ENCODE assay signal across 11 cellular contexts in the genomic region with DNA sequence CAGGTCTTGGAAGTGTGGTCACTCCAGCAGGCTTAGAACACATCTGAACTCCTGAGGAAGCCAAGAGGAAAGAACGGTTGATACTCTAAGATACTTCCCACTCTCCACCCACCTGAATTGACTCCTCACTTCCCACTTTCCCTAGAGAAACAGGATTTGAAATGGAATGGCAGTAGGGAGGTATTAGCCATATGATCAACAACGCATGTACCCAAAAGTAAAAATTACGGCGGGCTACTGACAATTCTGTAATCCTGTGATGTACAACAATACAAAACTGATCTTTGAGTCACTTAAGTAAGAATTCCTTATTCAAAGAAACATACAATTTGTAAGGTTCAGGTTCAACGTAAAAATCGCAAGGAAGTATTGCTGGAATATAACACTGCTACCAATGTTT. TPM values are rescaled to one million over a fixed set of nuclear protein-coding genes. Genes with fewer than 3 reads are reported as not detected.
DNase-seq lines count a peak whose midpoint lies in the region; ATAC-seq, FAIRE-seq and TF ChIP-seq lines count a peak whose summit lies in the region.
"Had no signal": no experiment of that assay in that cellular context is flagged by ENCODE, and none has a peak within 500 bp of the region (broad histone marks: within the 10 kb centered on the region; RNA-seq: fewer than 3 reads in every experiment).

No MANE protein-coding gene starts in this region.

- no peak overlapping the region for H2BK120ac ChIP-seq in IMR-90 (ENCODE audit: low read depth, low read length)

- H3K56ac ChIP-seq in IMR-90 (ENCODE audit: extremely low read depth, insufficient read depth, low read length): no peak overlapping the region

- TF ChIP-seq CTCF in IMR-90 (conservative IDR thresholded peaks at IDR 0.05; ENCODE audit: low read depth, low read length): no peak
- TF ChIP-seq CTCF in chondrocyte (IDR thresholded peaks at IDR 0.05): no peak
- no peak for TF ChIP-seq CTCF in HepG2 (CRISPR knock-in tag; IDR thresholded peaks at IDR 0.05)
- no peak for TF ChIP-seq CTCF in mucosa of descending colon (IDR thresholded peaks at IDR 0.05)
- no peak for TF ChIP-seq CTCF in WERI-Rb-1 (IDR thresholded peaks at IDR 0.05; ENCODE audit: low read depth, low read length)

- peak overlapping the region; percentile 8; the same call in 1 of the 2 replicates for H3K4ac ChIP-seq in IMR-90 (ENCODE audit: low read depth, low read length)

- peak overlapping the region; percentile 87 for H3K4me2 ChIP-seq in IMR-90 (ENCODE audit: low read depth, low read length)
- H3K4me2 ChIP-seq in HepG2 (ENCODE audit: low read depth, low read length): peak overlapping the region; percentile 76

- peak overlapping the region; percentile 29; the same call in 1 of the 2 replicates for H3K27ac ChIP-seq in IMR-90 (ENCODE audit: insufficient read depth, low read length)
- H3K27ac ChIP-seq in HepG2 (ENCODE audit: extremely low read length, insufficient read depth, low read length): no peak overlapping the region
- peak overlapping the region; percentile 51 for H3K27ac ChIP-seq in temporal lobe (ENCODE audit: low read depth, low read length)
- H3K27ac ChIP-seq in WERI-Rb-1: no peak overlapping the region

- peak overlapping the region; percentile 73 for H3K27ac Mint-ChIP-seq in chondrocyte (ENCODE audit: unreplicated experiment)

- no peaks in the 10 kb centered on the region for H3K27me3 Mint-ChIP-seq in chondrocyte (ENCODE audit: low read depth)

- no peak overlapping the region for H4K5ac ChIP-seq in IMR-90 (ENCODE audit: low read depth, low read length)

- in situ Hi-C loops in IMR-90 (cut with MboI; ENCODE audit: low sequenced_read_pairs): loop anchor here (10.0 to 25.0 kb wide), 4 partner anchors 123 to 925 kb away; a partner anchor contains a TSS
- in situ Hi-C loops in HepG2 (cut with HindIII; ENCODE audit: extremely low pct_ligation_motif_present, low pct_unique_long_range_greater_than_20kb): loop anchor here (25.0 kb wide), 1 partner anchor 925 kb away; a partner anchor contains a TSS

- H2AK9ac ChIP-seq in IMR-90 (replicated peaks; ENCODE audit: low read depth, low read length, poor library complexity): no peak overlapping the region

- peaks cover 11% of the 10 kb centered on the region for H3K9me1 ChIP-seq in IMR-90 (ENCODE audit: insufficient read depth, low read length)

- no peak for TF ChIP-seq POLR2A in IMR-90 (IDR thresholded peaks at IDR 0.05; ENCODE audit: low read depth, low read length)
- TF ChIP-seq POLR2A in HepG2 (IDR thresholded peaks at IDR 0.05; ENCODE audit: insufficient read depth in 1 of 2, low read depth in 2 of 2, low read length in 2 of 2): no peak

- H2BK20ac ChIP-seq in IMR-90 (ENCODE audit: low read depth, low read length): no peak overlapping the region

- dilution Hi-C loops in IMR-90 (cut with HindIII; ENCODE audit: low sequenced_read_pairs, unreplicated experiment): no loop called here

- H4K91ac ChIP-seq in IMR-90 (ENCODE audit: insufficient read depth, low read depth, low read length): no peak overlapping the region

- no peak for TF ChIP-seq EP300 in HepG2 (IDR thresholded peaks at IDR 0.05; ENCODE audit: low read depth in 2 of 2, low read length in 2 of 2)
- no peak for TF ChIP-seq EP300 in HepG2 (CRISPR knock-in tag; IDR thresholded peaks at IDR 0.05; ENCODE audit: borderline replicate concordance)

- no peak overlapping the region for H4K8ac ChIP-seq in IMR-90 (ENCODE audit: low read depth in 2 of 2, low read length in 2 of 2)

- H3K4me3 ChIP-seq in IMR-90 (ENCODE audit: insufficient read depth, low read depth, low read length) (peak overlapping the region; percentile 88), HepG2 (replicated peaks in 1 of 3; ENCODE audit: insufficient read depth in 1 of 3, low read depth in 2 of 3, low read length in 3 of 3) (peak overlapping the region; percentile 77 to 99 (median 97)), mucosa of descending colon (no peak overlapping the region), WERI-Rb-1 (ENCODE audit: low read depth, low read length) (no peak overlapping the region)

- TF ChIP-seq RAD21 in IMR-90 (IDR thresholded peaks at IDR 0.05; ENCODE audit: low read length) (no peak), HepG2 (CRISPR knock-in tag; IDR thresholded peaks at IDR 0.05) (no peak)

- peak overlapping the region; percentile 38; the same call in 1 of the 2 replicates for H3K9ac ChIP-seq in IMR-90 (ENCODE audit: low read depth, low read length)
- peak overlapping the region; percentile 95 for H3K9ac ChIP-seq in HepG2 (ENCODE audit: insufficient read depth, low read depth, low read length)

- no peaks in the 10 kb centered on the region for H3K9me3 Mint-ChIP-seq in chondrocyte (ENCODE audit: low read depth)

- no TSS peak for BruUV-seq in IMR-90 (replicated peaks; lab: Mats Ljungman, UMichigan)
- no TSS peak for BruUV-seq in HepG2 (replicated peaks; lab: Mats Ljungman, UMichigan)

- no peak overlapping the region for H2AK5ac ChIP-seq in IMR-90 (ENCODE audit: low read depth, low read length)

- H3K27me3 ChIP-seq in IMR-90 (ENCODE audit: control insufficient read depth, insufficient read depth, low read length) (no peaks in the 10 kb centered on the region), HepG2 (ENCODE audit: control insufficient read depth in 1 of 2, insufficient read depth in 2 of 2, low read length in 2 of 2) (no peaks in the 10 kb centered on the region; a peak in 1 of 5 replicates), WERI-Rb-1 (ENCODE audit: insufficient read depth, low read depth, severe bottlenecking) (no peaks in the 10 kb centered on the region)

- POLR2A ChIA-PET in IMR-90 (lab: Charles Lee; ENCODE audit: unreplicated experiment): no interaction called here
- POLR2A ChIA-PET in HepG2 (lab: Yijun Ruan, JAX): no interaction called here

- H3K4me1 ChIP-seq in IMR-90 (ENCODE audit: control insufficient read depth, insufficient read depth, low read length) (peaks cover 12% of the 10 kb centered on the region), HepG2 (ENCODE audit: insufficient read depth, low read length) (peaks cover 35% of the 10 kb centered on the region), mucosa of descending colon (ENCODE audit: low read depth) (peaks cover 9% of the 10 kb centered on the region)

- H3K9me3 ChIP-seq in IMR-90 (ENCODE audit: control insufficient read depth, insufficient read depth, low read length) (no peaks in the 10 kb centered on the region), HepG2 (ENCODE audit: low read length) (no peaks in the 10 kb centered on the region), mucosa of descending colon (no peaks in the 10 kb centered on the region), WERI-Rb-1 (ENCODE audit: severe bottlenecking) (no peaks in the 10 kb centered on the region)

- no peak for DNase-seq in IMR-90
- DNase-seq in chondrocyte (ENCODE audit: low spot score): no peak
- DNase-seq in HepG2 (ENCODE audit: low spot score): no peak
- DNase-seq in mucosa of descending colon: no peak
- no peak for DNase-seq in occipital lobe (lab: John Stamatoyannopoulos, UW)
- no peak for DNase-seq in WERI-Rb-1
- DNase-seq: activated effector memory CD4-positive, alpha-beta T cell treated with Interleukin-2 at 50 U/mL for 16 hours; GOT3 had no signal

- 0 out of 2 replicates have a peak overlapping the region, but pooled peaks have one; percentile 14 for H3K18ac ChIP-seq in IMR-90 (ENCODE audit: low read depth, low read length)

- H3K79me1 ChIP-seq in IMR-90 (ENCODE audit: low read depth in 1 of 2, low read length in 2 of 2): peaks cover 0 to 32% of the 10 kb centered on the region in 2 experiments; a peak in 2 of 4 replicates

- H3K79me2 ChIP-seq in HepG2 (ENCODE audit: insufficient read depth, low read length): peaks cover 63% of the 10 kb centered on the region

- peaks cover 13% of the 10 kb centered on the region for H3K36me3 ChIP-seq in IMR-90 (ENCODE audit: control insufficient read depth, insufficient read depth, low read length)
- peaks cover 5 to 9% of the 10 kb centered on the region in 2 experiments for H3K36me3 ChIP-seq in HepG2 (replicated peaks in 1 of 2; ENCODE audit: control insufficient read depth in 1 of 2, insufficient read depth in 2 of 2, low read length in 2 of 2)
- H3K36me3 ChIP-seq in mucosa of descending colon (ENCODE audit: low read depth): no peaks in the 10 kb centered on the region
- no peaks in the 10 kb centered on the region for H3K36me3 ChIP-seq in WERI-Rb-1

- H2BK5ac ChIP-seq in IMR-90 (ENCODE audit: low read depth, low read length, poor library complexity, severe bottlenecking): no peak overlapping the region

- H2AFZ ChIP-seq in IMR-90 (replicated peaks; ENCODE audit: low read length, poor library complexity) (no peak overlapping the region), HepG2 (ENCODE audit: low read length) (no peak overlapping the region)

- H3K14ac ChIP-seq in IMR-90 (replicated peaks; ENCODE audit: low read depth, low read length): peak overlapping the region; percentile 22; the same call in 1 of the 2 replicates

- peaks cover 24% of the 10 kb centered on the region for H3K4me1 Mint-ChIP-seq in chondrocyte (ENCODE audit: low read depth)

- WGBS in IMR-90 (ENCODE audit: extremely low coverage in 2 of 2, insufficient read length in 1 of 2), 2 experiments: 90% methylated on average over 2 of the region's 6 CpGs; no CpG with 5 or more reads in 1 of the 2 experiments
- WGBS in HepG2 (ENCODE audit: low lambda C conversion rate): 62% methylated on average over 6 of the region's 6 CpGs

- FAIRE-seq in HepG2 (lab: Jason Lieb, UNC): no peak
- FAIRE-seq: K562 had no signal

- H4K20me1 ChIP-seq in IMR-90 (ENCODE audit: insufficient read depth, low read length) (peaks cover 55% of the 10 kb centered on the region), HepG2 (ENCODE audit: insufficient read depth, low read length) (peaks cover 36% of the 10 kb centered on the region)

- CTCF ChIA-PET in IMR-90 (lab: Yijun Ruan, JAX): no interaction called here
- CTCF ChIA-PET in HepG2 (lab: Yijun Ruan, JAX; ENCODE audit: low intra/inter-chr PET ratio, low total read pairs): no interaction called here

- intact Hi-C loops in IMR-90 (cut with micrococcal nuclease): loop anchor here (5.0 kb wide), 1 partner anchor 125 kb away; no protein-coding TSS in a partner anchor
- intact Hi-C loops in HepG2 (cut with micrococcal nuclease; ENCODE audit: unreplicated experiment): no loop called here
- intact Hi-C loops in mucosa of descending colon (cut with DNase I, micrococcal nuclease): loop anchor here in 1 of 2 donors (5.0 kb wide), 1 partner anchor 205 kb away; no protein-coding TSS in a partner anchor

- H3K36me3 Mint-ChIP-seq in chondrocyte (ENCODE audit: low read depth): no peaks in the 10 kb centered on the region

- ATAC-seq in IMR-90 (ENCODE audit: low read depth): no peak
- ATAC-seq in HepG2: no peak
- no peak for ATAC-seq in mucosa of descending colon
- no peak for ATAC-seq in GM18511 (IDR thresholded peaks at IDR 0.05; ENCODE audit: unreplicated experiment)
- ATAC-seq: K562 had no signal

- H3K23ac ChIP-seq in IMR-90 (ENCODE audit: low read depth, low read length): peak overlapping the region; percentile 84; the same call in 1 of the 2 replicates

- H3K4me3 Mint-ChIP-seq in chondrocyte (ENCODE audit: unreplicated experiment): no peak overlapping the region

- no peak overlapping the region for H2BK15ac ChIP-seq in IMR-90 (ENCODE audit: low read depth, low read length)

RNA-seq across cellular contexts. Expression of a gene that starts 3.2 kb away (rescaled TPM):
- total RNA-seq in IMR-90 (2012; rRNA removed): 21.1 and 26.4 TPM in 2 replicates
- 47.9 and 53.9 TPM in 2 replicates for polyA plus RNA-seq in IMR-90 (2012; rRNA removed)
- polyA plus RNA-seq in IMR-90 (2012; cell fraction: cytosol; rRNA removed): 35.5 and 39.0 TPM in 2 replicates
- 63.3 and 76.1 TPM in 2 replicates for polyA plus RNA-seq in IMR-90 (2012; cell fraction: nucleus; rRNA removed; ENCODE audit: low replicate concordance)
- 10.5 to 14.8 TPM (median 11.2 TPM) in 3 replicates for total RNA-seq in chondrocyte
- total RNA-seq in HepG2 (2016; rRNA removed; fragmentation: Illumina TruSeq; extraction: Trizol): 7.4 and 9.8 TPM in 2 replicates
- total RNA-seq in HepG2 (2016; cell fraction: cytosol; rRNA removed; fragmentation: Illumina TruSeq; extraction: Trizol; ENCODE audit: low read depth): 4.1 and 5.1 TPM in 2 replicates
- 7.1 and 7.9 TPM in 2 replicates for total RNA-seq in HepG2 (2016; cell fraction: insoluble cytoplasmic fraction; rRNA removed; fragmentation: Illumina TruSeq; extraction: Trizol)
- total RNA-seq in HepG2 (2016; cell fraction: membrane; rRNA removed; fragmentation: Illumina TruSeq; extraction: Trizol): 12.8 and 12.9 TPM in 2 replicates
- total RNA-seq in HepG2 (2016; cell fraction: nucleus; rRNA removed; fragmentation: Illumina TruSeq; extraction: Trizol): 9.3 and 9.6 TPM in 2 replicates
- 21.4 and 25.1 TPM in 2 replicates for polyA plus RNA-seq in HepG2 (2011; rRNA removed)
- 23.5 and 27.7 TPM in 2 replicates for polyA plus RNA-seq in HepG2 (2011; cell fraction: cytosol; rRNA removed)
- 13.8 and 14.2 TPM in 2 replicates for polyA plus RNA-seq in HepG2 (2011; cell fraction: nucleus; rRNA removed)
- 8.4 and 9.8 TPM in 2 replicates for polyA plus RNA-seq in HepG2 (2012)
- polyA plus RNA-seq in HepG2 (2016; cell fraction: cytosol; fragmentation: Illumina TruSeq; extraction: Trizol; ENCODE audit: low read depth): 4.9 and 5.4 TPM in 2 replicates
- 12.2 and 12.8 TPM in 2 replicates for polyA plus RNA-seq in HepG2 (2016; cell fraction: insoluble cytoplasmic fraction; fragmentation: Illumina TruSeq; extraction: Trizol; ENCODE audit: low read depth)
- polyA plus RNA-seq in HepG2 (2016; cell fraction: membrane; fragmentation: Illumina TruSeq; extraction: Trizol; ENCODE audit: low read depth): 11.6 and 12.5 TPM in 2 replicates
- polyA plus RNA-seq in HepG2 (2016; cell fraction: nucleus; fragmentation: Illumina TruSeq; extraction: Trizol; ENCODE audit: insufficient read depth, low read depth): 16.3 and 17.0 TPM in 2 replicates
- 7.9 and 33.9 TPM in 2 replicates for polyA minus RNA-seq in HepG2 (2011; rRNA and poly(A)+ RNA removed; ENCODE audit: low replicate concordance)
- 11.2 and 12.0 TPM in 2 replicates for polyA minus RNA-seq in HepG2 (2011; cell fraction: cytosol; rRNA and poly(A)+ RNA removed)
- 12.7 and 13.4 TPM in 2 replicates for polyA minus RNA-seq in HepG2 (2011; cell fraction: nucleus; rRNA and poly(A)+ RNA removed)
- 32.2 TPM for total RNA-seq in temporal lobe
- total RNA-seq in mucosa of descending colon: 10 to 100 TPM; 47.8 to 51.3 (median 50.9) TPM
- total RNA-seq in occipital lobe: 43.8 TPM

Comparison
In these comparisons a context has a peak if more than half of its experiments do, and no peak if none do; other contexts are left out.
1. H3K27ac ChIP-seq: peak in IMR-90 (single experiment) and temporal lobe (single experiment); none in HepG2 (single experiment) and WERI-Rb-1 (single experiment).
2. H3K4me3 ChIP-seq: peak in IMR-90 (single experiment) and HepG2 (3 of 3); none in mucosa of descending colon (single experiment) and WERI-Rb-1 (single experiment).